In the genomic region with DNA sequence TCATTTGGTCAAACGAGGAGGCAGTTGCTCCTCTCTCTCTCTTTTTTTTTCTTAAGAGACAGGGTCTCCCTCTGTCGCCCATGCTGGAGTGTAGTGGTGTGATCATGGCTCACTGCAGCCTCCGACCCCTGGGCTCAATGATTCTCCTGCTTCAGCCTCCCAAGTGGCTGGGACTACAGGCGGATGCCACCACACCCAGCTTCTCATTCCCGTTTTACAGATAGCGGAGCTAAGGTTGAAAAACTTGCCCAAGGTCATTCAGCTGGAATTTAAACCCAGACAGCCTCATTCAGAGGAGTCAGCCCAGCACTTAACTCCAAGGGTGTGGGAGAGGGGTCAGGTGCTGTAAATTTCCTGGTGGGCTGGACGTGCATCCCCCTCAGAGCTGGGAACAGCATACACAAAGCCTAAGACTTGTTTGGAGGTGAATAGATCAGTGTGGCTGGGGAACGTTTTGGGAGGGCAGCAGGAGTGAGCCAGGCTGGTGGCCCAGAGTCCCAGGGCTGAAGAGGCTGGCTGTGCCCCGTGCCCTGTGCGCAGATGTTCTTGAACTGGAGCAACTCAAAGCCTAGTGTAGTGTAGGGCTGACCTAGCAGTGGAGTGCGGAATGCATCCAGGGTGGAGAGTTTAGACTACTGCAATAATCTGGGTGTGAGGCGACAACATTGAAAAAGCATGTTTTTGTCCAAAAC, we compare ENCODE assay signal across 13 cellular contexts. TPM values are rescaled to one million over a fixed set of nuclear protein-coding genes. Genes with fewer than 3 reads are reported as not detected.
DNase-seq lines count a peak whose midpoint lies in the region; ATAC-seq and TF ChIP-seq lines count a peak whose summit lies in the region.
"Had no signal": no experiment of that assay in that cellular context is flagged by ENCODE, and none has a peak within 500 bp of the region (broad histone marks: within the 10 kb centered on the region; RNA-seq: fewer than 3 reads in every experiment).

No MANE protein-coding gene starts in this region.

- H3K27me3 Mint-ChIP-seq in nephron progenitor cell (ENCODE audit: low read depth, poor library complexity) = peaks cover 88% of the 10 kb centered on the region
- peaks cover 89% of the 10 kb centered on the region for H3K27me3 Mint-ChIP-seq in stimulated activated naive CD8-positive, alpha-beta T cell treated with anti-CD3 and anti-CD28 coated beads, Interleukin-15, amount 100 ng/mL, for 72 hours
- H3K27me3 Mint-ChIP-seq in activated T-helper 2 cell treated with anti-CD3 and anti-CD28 coated beads, Interferon-gamma antibody, Interleukin-2, Interleukin-4, amounts not matched to agents 10 μg/mL and 5 μg/mL and 100 μg/mL, durations not matched to agents 14 hours and 24 hours and 36 hours (ENCODE audit: low read depth) = peaks cover 60% of the 10 kb centered on the region

- no peak overlapping the region for H2AFZ ChIP-seq in fibroblast of lung (ENCODE audit: low read length)

- no peaks in the 10 kb centered on the region for H3K9me3 Mint-ChIP-seq in nephron progenitor cell
- no peaks in the 10 kb centered on the region for H3K9me3 Mint-ChIP-seq in stimulated activated naive CD8-positive, alpha-beta T cell treated with anti-CD3 and anti-CD28 coated beads, Interleukin-15, amount 100 ng/mL, for 72 hours
- H3K9me3 Mint-ChIP-seq in activated T-helper 2 cell treated with anti-CD3 and anti-CD28 coated beads, Interferon-gamma antibody, Interleukin-2, Interleukin-4, amounts not matched to agents 10 μg/mL and 5 μg/mL and 100 μg/mL, durations not matched to agents 14 hours and 24 hours and 36 hours = no peaks in the 10 kb centered on the region
- H3K9me3 Mint-ChIP-seq: activated T-helper 1 cell treated with anti-CD3 and anti-CD28 coated beads, Interleukin-12 subunit alpha, Interleukin-12 subunit beta, Interleukin-2, Interleukin-4 antibody, amounts not matched to agents 30 ng/mL and 10 ng/mL and 1 ng/mL, durations not matched to agents 14 hours and 24 hours and 36 hours had no signal

- H3K36me3 Mint-ChIP-seq in nephron progenitor cell (ENCODE audit: low read depth) = no peaks in the 10 kb centered on the region
- H3K36me3 Mint-ChIP-seq in activated T-helper 2 cell treated with anti-CD3 and anti-CD28 coated beads, Interferon-gamma antibody, Interleukin-2, Interleukin-4, amounts not matched to agents 10 μg/mL and 5 μg/mL and 100 μg/mL, durations not matched to agents 14 hours and 24 hours and 36 hours (ENCODE audit: low read depth) = no peaks in the 10 kb centered on the region

- peak overlapping the region; percentile 98 for H3K4me2 ChIP-seq in fibroblast of lung (ENCODE audit: extremely low read depth, insufficient read depth, low read length)

- peaks cover 21% of the 10 kb centered on the region for H3K4me1 Mint-ChIP-seq in nephron progenitor cell
- H3K4me1 Mint-ChIP-seq in stimulated activated naive CD8-positive, alpha-beta T cell treated with anti-CD3 and anti-CD28 coated beads, Interleukin-15, amount 100 ng/mL, for 72 hours = peaks cover 29% of the 10 kb centered on the region
- peaks cover 4% of the 10 kb centered on the region for H3K4me1 Mint-ChIP-seq in activated T-helper 2 cell treated with anti-CD3 and anti-CD28 coated beads, Interferon-gamma antibody, Interleukin-2, Interleukin-4, amounts not matched to agents 10 μg/mL and 5 μg/mL and 100 μg/mL, durations not matched to agents 14 hours and 24 hours and 36 hours (ENCODE audit: low read depth)

- H3K27ac Mint-ChIP-seq in nephron progenitor cell = no peak overlapping the region
- H3K27ac Mint-ChIP-seq in stimulated activated naive CD8-positive, alpha-beta T cell treated with anti-CD3 and anti-CD28 coated beads, Interleukin-15, amount 100 ng/mL, for 72 hours = peak overlapping the region in 1 of 2 donors; percentile 3
- no peak overlapping the region for H3K27ac Mint-ChIP-seq in activated T-helper 2 cell treated with anti-CD3 and anti-CD28 coated beads, Interferon-gamma antibody, Interleukin-2, Interleukin-4, amounts not matched to agents 10 μg/mL and 5 μg/mL and 100 μg/mL, durations not matched to agents 14 hours and 24 hours and 36 hours
- H3K27ac Mint-ChIP-seq: activated T-helper 1 cell treated with anti-CD3 and anti-CD28 coated beads, Interleukin-12 subunit alpha, Interleukin-12 subunit beta, Interleukin-2, Interleukin-4 antibody, amounts not matched to agents 30 ng/mL and 10 ng/mL and 1 ng/mL, durations not matched to agents 14 hours and 24 hours and 36 hours had no signal

- intact Hi-C loops in heart right ventricle (cut with DNase I) = loop anchor here in 5 of 10 donors (5.0 to 10.0 kb wide), 4 partner anchors 34 to 104 kb away; a partner anchor contains a TSS
- intact Hi-C loops in Right ventricle myocardium superior (cut with DNase I) = no loop called here
- intact Hi-C loops in aorta (cut with DNase I) = loop anchor here (2.0 to 5.0 kb wide), 2 partner anchors 31 to 39 kb away; no protein-coding TSS in a partner anchor
- intact Hi-C loops in activated T-helper 2 cell treated with anti-CD3 and anti-CD28 coated beads, Interferon-gamma antibody, Interleukin-2, Interleukin-4, amounts not matched to agents 10 μg/mL and 5 μg/mL and 100 μg/mL, durations not matched to agents 14 hours and 24 hours and 36 hours (cut with micrococcal nuclease) = no loop called here

- H3K4me3 ChIP-seq in heart right ventricle = peak overlapping the region in 8 of 10 donors; percentile 66 to 87 (median 85)
- H3K4me3 ChIP-seq in fibroblast of lung (replicated peaks in 1 of 4; ENCODE audit: control extremely low read depth in 1 of 4, insufficient read depth in 1 of 4, low read depth in 3 of 4, low read length in 4 of 4) = peak overlapping the region; percentile 51 to 89 (median 76)
- peak overlapping the region; percentile 88 to 94 for H3K4me3 ChIP-seq in aorta (ENCODE audit: low read length in 2 of 2)

- H3K4me1 ChIP-seq in heart right ventricle (peaks cover 7 to 55% (median 44%) of the 10 kb centered on the region in 9 donors), fibroblast of lung (ENCODE audit: control insufficient read depth, extremely low read depth, insufficient read depth, low read length) (peaks cover 9% of the 10 kb centered on the region), aorta (ENCODE audit: control insufficient read depth in 1 of 2, insufficient read depth in 2 of 2, low read length in 2 of 2) (peaks cover 1 to 5% of the 10 kb centered on the region in 2 donors)

- DNase-seq in heart right ventricle (no peak), Right ventricle myocardium superior (no peak), fibroblast of lung (ENCODE audit: low read depth in 2 of 2) (peak in 1 of 2 donors; percentile 44), nephron progenitor cell (no peak), aorta (no peak)
- no peak for DNase-seq in stimulated activated naive CD8-positive, alpha-beta T cell treated with anti-CD3 and anti-CD28 coated beads, Interleukin-15, amount 100 ng/mL, for 72 hours
- DNase-seq in activated T-helper 2 cell treated with anti-CD3 and anti-CD28 coated beads, Interferon-gamma antibody, Interleukin-2, Interleukin-4, amounts not matched to agents 10 μg/mL and 5 μg/mL and 100 μg/mL, durations not matched to agents 14 hours and 24 hours and 36 hours (ENCODE audit: low spot score) = no peak
- DNase-seq: Kasumi-1, T-helper 9 cell had no signal

- WGBS in heart right ventricle, 2 donors = 82 to 84% methylated on average over 12 of the region's 12 CpGs
- 26 to 29% methylated on average over 12 of the region's 12 CpGs for WGBS in aorta, 2 donors

- ATAC-seq in heart right ventricle = no peak
- no peak for ATAC-seq in Right ventricle myocardium superior (ENCODE audit: poor library complexity)
- ATAC-seq in aorta (ENCODE audit: low FRiP score) = no peak
- ATAC-seq in GM21737 (IDR thresholded peaks at IDR 0.05; ENCODE audit: unreplicated experiment) = no peak
- ATAC-seq in stimulated activated naive CD8-positive, alpha-beta T cell treated with anti-CD3 and anti-CD28 coated beads, Interleukin-15, amount 100 ng/mL, for 72 hours = no peak

- TF ChIP-seq CTCF in heart right ventricle (IDR thresholded peaks at IDR 0.05) (no peak), fibroblast of lung (conservative IDR thresholded peaks at IDR 0.05 in 1 of 2, IDR thresholded peaks at IDR 0.05 in 1 of 2; ENCODE audit: low read depth in 1 of 2, low read length in 2 of 2) (no peak), nephron progenitor cell (IDR thresholded peaks at IDR 0.05) (no peak)

- H3K27ac ChIP-seq in heart right ventricle (peak overlapping the region in 1 of 10 donors; percentile 83), fibroblast of lung (ENCODE audit: insufficient read depth, low read length) (no peak overlapping the region), aorta (ENCODE audit: low read depth in 1 of 2, low read length in 2 of 2) (no peak overlapping the region)
- H3K27ac ChIP-seq: neutrophil had no signal

- H3K79me2 ChIP-seq in fibroblast of lung (ENCODE audit: control insufficient read depth, insufficient read depth, low read length) = peaks cover 15% of the 10 kb centered on the region

- H3K4me3 Mint-ChIP-seq in nephron progenitor cell = peak overlapping the region; percentile 83
- H3K4me3 Mint-ChIP-seq in stimulated activated naive CD8-positive, alpha-beta T cell treated with anti-CD3 and anti-CD28 coated beads, Interleukin-15, amount 100 ng/mL, for 72 hours = no peak overlapping the region
- H3K4me3 Mint-ChIP-seq in activated T-helper 2 cell treated with anti-CD3 and anti-CD28 coated beads, Interferon-gamma antibody, Interleukin-2, Interleukin-4, amounts not matched to agents 10 μg/mL and 5 μg/mL and 100 μg/mL, durations not matched to agents 14 hours and 24 hours and 36 hours (ENCODE audit: low read depth) = no peak overlapping the region

- H3K9me3 ChIP-seq in heart right ventricle = no peaks in the 10 kb centered on the region
- no peaks in the 10 kb centered on the region for H3K9me3 ChIP-seq in fibroblast of lung (ENCODE audit: control insufficient read depth, insufficient read depth, low read depth, low read length)
- no peaks in the 10 kb centered on the region for H3K9me3 ChIP-seq in aorta (ENCODE audit: control insufficient read depth, low read length)
- H3K9me3 ChIP-seq: neutrophil had no signal

- H3K36me3 ChIP-seq in heart right ventricle (peaks cover 0 to 13% (median 0%) of the 10 kb centered on the region in 9 donors), fibroblast of lung (ENCODE audit: control insufficient read depth, insufficient read depth, low read length) (no peaks in the 10 kb centered on the region), aorta (ENCODE audit: control insufficient read depth in 1 of 2, insufficient read depth in 2 of 2, low read length in 1 of 2) (no peaks in the 10 kb centered on the region)
- H3K36me3 ChIP-seq: neutrophil had no signal

- no peak overlapping the region for H3K9ac ChIP-seq in fibroblast of lung (ENCODE audit: insufficient read depth, low read length)

- H4K20me1 ChIP-seq in fibroblast of lung (ENCODE audit: control insufficient read depth, extremely low read depth, insufficient read depth, low read length) = no peaks in the 10 kb centered on the region

- H3K27me3 ChIP-seq in heart right ventricle (peaks cover 0 to 51% (median 0%) of the 10 kb centered on the region in 7 donors), fibroblast of lung (ENCODE audit: control insufficient read depth, insufficient read depth, low read length) (no peaks in the 10 kb centered on the region), aorta (ENCODE audit: control insufficient read depth in 1 of 2, insufficient read depth in 2 of 2, low read length in 1 of 2) (no peaks in the 10 kb centered on the region)

RNA-seq across cellular contexts. Expression of a gene that starts 2.3 kb away (rescaled TPM):
- 100 to 1,000 TPM in 2 of 10 donors, 10 to 100 TPM in 8; 23.4 to 108 (median 73.1) TPM for total RNA-seq in heart right ventricle
- polyA plus RNA-seq in heart right ventricle = 10 to 100 TPM; 31.9 to 35.4 TPM
- total RNA-seq in Right ventricle myocardium superior = 40.9 TPM
- total RNA-seq in fibroblast of lung = 109 and 198 TPM in 2 replicates
- polyA plus RNA-seq in fibroblast of lung = 178 and 216 TPM in 2 replicates
- 143 and 170 TPM in 2 replicates for polyA plus RNA-seq in fibroblast of lung (2012)
- polyA minus RNA-seq in fibroblast of lung (ENCODE audit: low replicate concordance) = 24.3 and 53.8 TPM in 2 replicates
- 100 to 1,000 TPM; 261 to 386 TPM for total RNA-seq in aorta
- 100 to 1,000 TPM; 324 to 465 TPM for polyA plus RNA-seq in aorta
- not detected in 2 replicates for total RNA-seq in activated T-helper 2 cell treated with anti-CD3 and anti-CD28 coated beads, Interferon-gamma antibody, Interleukin-2, Interleukin-4, amounts not matched to agents 10 μg/mL and 5 μg/mL and 100 μg/mL, durations not matched to agents 14 hours and 24 hours and 36 hours
- total RNA-seq: activated T-helper 1 cell treated with anti-CD3 and anti-CD28 coated beads, Interleukin-12 subunit alpha, Interleukin-12 subunit beta, Interleukin-2, Interleukin-4 antibody, amounts not matched to agents 30 ng/mL and 10 ng/mL and 1 ng/mL, durations not matched to agents 14 hours and 24 hours and 36 hours had no signal

RNA-seq across cellular contexts. Expression of a gene that starts 9.2 kb away (rescaled TPM):
- 1 to 10 TPM in 1 of 10 donors, under 1 TPM in 3, not detected in 6; 0.33 to 1.3 (median 0.94) TPM for total RNA-seq in heart right ventricle
- not detected for polyA plus RNA-seq in heart right ventricle
- total RNA-seq in Right ventricle myocardium superior = not detected
- total RNA-seq in fibroblast of lung = not detected in 2 replicates
- polyA plus RNA-seq in fibroblast of lung = not detected in 2 replicates
- not detected in 2 replicates for polyA plus RNA-seq in fibroblast of lung (2012)
- polyA minus RNA-seq in fibroblast of lung (ENCODE audit: low replicate concordance) = not detected in 2 replicates
- total RNA-seq in aorta = not detected
- polyA plus RNA-seq in aorta = not detected
- not detected in 2 replicates for total RNA-seq in activated T-helper 2 cell treated with anti-CD3 and anti-CD28 coated beads, Interferon-gamma antibody, Interleukin-2, Interleukin-4, amounts not matched to agents 10 μg/mL and 5 μg/mL and 100 μg/mL, durations not matched to agents 14 hours and 24 hours and 36 hours
- total RNA-seq: activated T-helper 1 cell treated with anti-CD3 and anti-CD28 coated beads, Interleukin-12 subunit alpha, Interleukin-12 subunit beta, Interleukin-2, Interleukin-4 antibody, amounts not matched to agents 30 ng/mL and 10 ng/mL and 1 ng/mL, durations not matched to agents 14 hours and 24 hours and 36 hours; esophagus mucosa had no signal

Comparison
In these comparisons a context has a peak if more than half of its experiments do, and no peak if none do; other contexts are left out.
1. RNA of a gene that starts 2.3 kb away (total RNA-seq): 261 to 386 TPM in aorta, 109 to 198 TPM in fibroblast of lung, 23.4 to 108 TPM in heart right ventricle and 40.9 TPM in Right ventricle myocardium superior (single experiment); not detected in activated T-helper 2 cell treated with anti-CD3 and anti-CD28 coated beads, Interferon-gamma antibody, Interleukin-2, Interleukin-4, amounts not matched to agents 10 μg/mL and 5 μg/mL and 100 μg/mL, durations not matched to agents 14 hours and 24 hours and 36 hours; every median in the first group is over 10 times any median in the second.
2. intact Hi-C loops: an anchor here in aorta (2.0 to 5.0 kb wide); none called in Right ventricle myocardium superior and activated T-helper 2 cell treated with anti-CD3 and anti-CD28 coated beads, Interferon-gamma antibody, Interleukin-2, Interleukin-4, amounts not matched to agents 10 μg/mL and 5 μg/mL and 100 μg/mL, durations not matched to agents 14 hours and 24 hours and 36 hours.
3. Peak in every context shown above with its lines, with median percentiles within 50 percentile points of each other: H3K4me3 ChIP-seq.